1 cellular context compared by ENCODE assay signal in genomic region chr19:45765365-45766292, GRCh38.
A peak's percentile ranks its signal among the peaks of the same experiment; 100 is the strongest.
TF ChIP-seq lines count a peak whose summit lies in the region.

No MANE protein-coding gene starts in this region.

TF ChIP-seq in HEK293, 187 proteins besides CTCF, POLR2A, EP300 and RAD21 (continued from another document):
- TF ChIP-seq ZNF639 (tag by site-specific recombination; IDR thresholded peaks at IDR 0.05), result no peak
- TF ChIP-seq ZNF292 (tag by site-specific recombination; IDR thresholded peaks at IDR 0.05; ENCODE audit: borderline replicate concordance, low read depth), result no peak
- TF ChIP-seq ZIC2 (tag by site-specific recombination; IDR thresholded peaks at IDR 0.05), result peak; percentile 69
- TF ChIP-seq HOXD13 (CRISPR knock-in tag; IDR thresholded peaks at IDR 0.05; ENCODE audit: borderline replicate concordance), result no peak
- TF ChIP-seq FEZF1 (tag by site-specific recombination; IDR thresholded peaks at IDR 0.05), result no peak
- peak; percentile 75 for TF ChIP-seq GLIS2 (tag by site-specific recombination; IDR thresholded peaks at IDR 0.05)
- no peak for TF ChIP-seq ZBTB20 (tag by site-specific recombination; IDR thresholded peaks at IDR 0.05)
- TF ChIP-seq KLF1 (tag by site-specific recombination; IDR thresholded peaks at IDR 0.05), result peak; percentile 57; the same call in 1 of the 2 replicates
- TF ChIP-seq ZNF366 (tag by site-specific recombination; conservative IDR thresholded peaks at IDR 0.05), result 0 out of 2 replicates have a peak, but pooled peaks have one; percentile 22
- peak; percentile 97 for TF ChIP-seq GLIS1 (tag by site-specific recombination; IDR thresholded peaks at IDR 0.05)
- TF ChIP-seq ZNF600 (tag by site-specific recombination; IDR thresholded peaks at IDR 0.05), result 0 out of 2 replicates have a peak, but pooled peaks have one; percentile 15
- TF ChIP-seq ZNF585B (tag by site-specific recombination; IDR thresholded peaks at IDR 0.05), result no peak
- TF ChIP-seq PATZ1 (tag by site-specific recombination; IDR thresholded peaks at IDR 0.05), result peak; percentile 63
